18 cellular contexts compared by ENCODE assay signal in genomic region chr2:224432003-224432574, GRCh38. TPM values are rescaled to one million over a fixed set of nuclear protein-coding genes. Genes with fewer than 3 reads are reported as not detected.
"Had no signal": no experiment of that assay in that cellular context is flagged by ENCODE, and none has a peak within 500 bp of the region (broad histone marks: within the 10 kb centered on the region; RNA-seq: fewer than 3 reads in every experiment).

No MANE protein-coding gene starts in this region.

- H3K4me3 Mint-ChIP-seq: activated naive CD8-positive, alpha-beta T cell; activated T-cell treated with anti-CD3 and anti-CD28 coated beads, Interleukin-2, amount 50 U/mL, for 72 hours; stimulated activated naive CD8-positive, alpha-beta T cell treated with anti-CD3 and anti-CD28 coated beads, Interleukin-15, Interleukin-2, amounts not matched to agents 100 ng/mL and 50 ng/mL, for 24 hours; T-helper 17 cell had no signal

- H3K4me1 ChIP-seq: left lung had no signal

- H3K9me3 ChIP-seq: left lung had no signal

- ATAC-seq: activated T-cell treated with anti-CD3 and anti-CD28 coated beads, Interleukin-2, amount 50 U/mL, for 72 hours; left lung; right cardiac atrium; T-helper 17 cell had no signal

- DNase-seq: activated gamma-delta T cell; activated T-cell treated with anti-CD3 and anti-CD28 coated beads, Interleukin-2, amount 50 U/mL, for 72 hours; dermis blood vessel endothelial cell; effector memory CD4-positive, alpha-beta T cell; kidney; left lung; right cardiac atrium; stimulated activated CD4-positive, alpha-beta T cell treated with anti-CD3 and anti-CD28 coated beads, Interleukin-15, amount 100 ng/mL, for 24 hours; stimulated activated CD4-positive, alpha-beta T cell treated with anti-CD3 and anti-CD28 coated beads, Interleukin-2, amount 100 ng/mL, for 48 hours; T-helper 17 cell; trophoblast cell had no signal

- H3K27me3 Mint-ChIP-seq: activated naive CD8-positive, alpha-beta T cell; progenitor cell of endocrine pancreas had no signal

- H3K4me1 Mint-ChIP-seq: T-helper 17 cell had no signal

- H3K27me3 ChIP-seq: cardiac muscle cell, left lung had no signal

- H3K27ac Mint-ChIP-seq: activated naive CD8-positive, alpha-beta T cell; activated T-cell treated with anti-CD3 and anti-CD28 coated beads, Interleukin-2, amount 50 U/mL, for 72 hours; progenitor cell of endocrine pancreas; stimulated activated naive CD8-positive, alpha-beta T cell treated with anti-CD3 and anti-CD28 coated beads, Interleukin-15, Interleukin-2, amounts not matched to agents 100 ng/mL and 50 ng/mL, for 24 hours; T-helper 17 cell had no signal

- H3K36me3 ChIP-seq: cardiac muscle cell, left lung had no signal

- H3K27ac ChIP-seq: cardiac muscle cell, left lung, skin epidermis had no signal

- H3K4me3 ChIP-seq: cardiac muscle cell, left lung, skin epidermis had no signal

- H3K9me3 Mint-ChIP-seq: activated T-cell treated with anti-CD3 and anti-CD28 coated beads, Interleukin-2, amount 50 U/mL, for 72 hours; stimulated activated naive CD8-positive, alpha-beta T cell treated with anti-CD3 and anti-CD28 coated beads, Interleukin-15, Interleukin-2, amounts not matched to agents 100 ng/mL and 50 ng/mL, for 24 hours had no signal

- H3K36me3 Mint-ChIP-seq: activated naive CD8-positive, alpha-beta T cell had no signal

RNA-seq across cellular contexts. Expression of gene FAM124B, which starts 30.2 kb away (rescaled TPM):
- total RNA-seq: progenitor cell of endocrine pancreas, SK-MEL-5 had no signal
- polyA plus RNA-seq: neural cell had no signal
